ENCODE assay signal across 2 cellular contexts in the genomic region with DNA sequence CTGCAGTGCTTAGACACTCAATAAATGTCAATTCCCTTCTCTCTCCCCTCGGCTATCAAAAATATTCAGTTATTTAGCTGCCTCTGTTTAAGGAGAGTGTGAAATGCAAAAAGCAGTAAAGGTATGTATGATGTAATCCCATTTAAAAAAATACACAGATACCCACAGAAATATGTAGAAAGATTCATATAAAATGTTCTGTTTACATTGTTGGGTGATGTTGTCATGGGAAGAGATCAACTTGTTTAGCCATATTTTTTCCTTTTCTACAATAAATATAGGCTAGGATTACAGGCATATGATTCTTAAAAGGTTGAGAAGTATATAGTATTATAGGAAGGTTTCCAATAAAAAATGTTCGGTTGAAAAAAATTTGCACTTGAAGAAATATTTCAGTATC.
A peak's percentile ranks its signal among the peaks of the same experiment; 100 is the strongest.
TF ChIP-seq lines count a peak whose summit lies in the region.

No MANE protein-coding gene starts in this region.

TF ChIP-seq in GM23338, 12 proteins besides CTCF, POLR2A, EP300 and RAD21 (continues in another document):
- TF ChIP-seq CREB1 (CRISPR knock-in tag; IDR thresholded peaks at IDR 0.05; ENCODE audit: low read depth) (no peak), ZNF462 (CRISPR knock-in tag; IDR thresholded peaks at IDR 0.05) (no peak), ZNF114 (CRISPR knock-in tag; IDR thresholded peaks at IDR 0.05) (no peak), STAT1 (IDR thresholded peaks at IDR 0.05; ENCODE audit: unreplicated experiment) (no peak), NANOG (IDR thresholded peaks at IDR 0.05; ENCODE audit: borderline replicate concordance) (no peak), ZNF331 (CRISPR knock-in tag; IDR thresholded peaks at IDR 0.05; ENCODE audit: low read depth) (no peak), EZH2 (IDR thresholded peaks at IDR 0.05; ENCODE audit: low read depth, unreplicated experiment) (no peak), POLR2AphosphoS5 (IDR thresholded peaks at IDR 0.05; ENCODE audit: low read depth) (no peak), ETS1 (IDR thresholded peaks at IDR 0.05) (no peak)
- TF ChIP-seq, protein P1, sequence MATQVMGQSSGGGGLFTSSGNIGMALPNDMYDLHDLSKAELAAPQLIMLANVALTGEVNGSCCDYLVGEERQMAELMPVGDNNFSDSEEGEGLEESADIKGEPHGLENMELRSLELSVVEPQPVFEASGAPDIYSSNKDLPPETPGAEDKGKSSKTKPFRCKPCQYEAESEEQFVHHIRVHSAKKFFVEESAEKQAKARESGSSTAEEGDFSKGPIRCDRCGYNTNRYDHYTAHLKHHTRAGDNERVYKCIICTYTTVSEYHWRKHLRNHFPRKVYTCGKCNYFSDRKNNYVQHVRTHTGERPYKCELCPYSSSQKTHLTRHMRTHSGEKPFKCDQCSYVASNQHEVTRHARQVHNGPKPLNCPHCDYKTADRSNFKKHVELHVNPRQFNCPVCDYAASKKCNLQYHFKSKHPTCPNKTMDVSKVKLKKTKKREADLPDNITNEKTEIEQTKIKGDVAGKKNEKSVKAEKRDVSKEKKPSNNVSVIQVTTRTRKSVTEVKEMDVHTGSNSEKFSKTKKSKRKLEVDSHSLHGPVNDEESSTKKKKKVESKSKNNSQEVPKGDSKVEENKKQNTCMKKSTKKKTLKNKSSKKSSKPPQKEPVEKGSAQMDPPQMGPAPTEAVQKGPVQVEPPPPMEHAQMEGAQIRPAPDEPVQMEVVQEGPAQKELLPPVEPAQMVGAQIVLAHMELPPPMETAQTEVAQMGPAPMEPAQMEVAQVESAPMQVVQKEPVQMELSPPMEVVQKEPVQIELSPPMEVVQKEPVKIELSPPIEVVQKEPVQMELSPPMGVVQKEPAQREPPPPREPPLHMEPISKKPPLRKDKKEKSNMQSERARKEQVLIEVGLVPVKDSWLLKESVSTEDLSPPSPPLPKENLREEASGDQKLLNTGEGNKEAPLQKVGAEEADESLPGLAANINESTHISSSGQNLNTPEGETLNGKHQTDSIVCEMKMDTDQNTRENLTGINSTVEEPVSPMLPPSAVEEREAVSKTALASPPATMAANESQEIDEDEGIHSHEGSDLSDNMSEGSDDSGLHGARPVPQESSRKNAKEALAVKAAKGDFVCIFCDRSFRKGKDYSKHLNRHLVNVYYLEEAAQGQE (IDR thresholded peaks at IDR 0.05; ENCODE audit: unreplicated experiment), result no peak

TF ChIP-seq in K562, 482 proteins besides CTCF, POLR2A, EP300 and RAD21:
- TF ChIP-seq ZNF212 (CRISPR knock-in tag; IDR thresholded peaks at IDR 0.05) (no peak), ATF3 (IDR thresholded peaks at IDR 0.05) (0 out of 2 replicates have a peak, but pooled peaks have one; percentile 13), ATF3 (CRISPR knock-in tag; conservative IDR thresholded peaks at IDR 0.05) (no peak)
TF ChIP-seq in K562: peak in this region for 1.
